20 cellular contexts compared by ENCODE assay signal in the genomic region with DNA sequence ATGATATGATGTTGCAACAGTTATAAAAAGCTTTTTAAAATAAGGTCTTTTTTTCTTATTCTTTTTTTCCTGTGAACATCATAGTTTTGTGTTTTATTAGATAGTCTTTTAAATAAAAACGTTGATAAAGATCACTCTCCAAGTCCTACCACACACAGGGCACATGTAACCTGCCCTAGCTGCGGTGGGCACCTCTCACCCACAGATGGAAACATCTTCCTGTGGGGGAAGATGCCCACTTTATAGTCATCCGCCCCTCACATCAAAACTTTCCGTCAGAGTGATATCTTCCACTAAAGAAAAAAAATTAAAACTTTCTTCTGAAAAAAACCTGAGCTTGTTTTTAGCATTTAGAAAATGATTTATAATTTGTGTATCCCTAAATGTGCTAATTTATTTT. TPM values are rescaled to one million over a fixed set of nuclear protein-coding genes. Genes with fewer than 3 reads are reported as not detected.
DNase-seq lines count a peak whose midpoint lies in the region; ATAC-seq and TF ChIP-seq lines count a peak whose summit lies in the region.
"Had no signal": no experiment of that assay in that cellular context is flagged by ENCODE, and none has a peak within 500 bp of the region (broad histone marks: within the 10 kb centered on the region; RNA-seq: fewer than 3 reads in every experiment).

No MANE protein-coding gene starts in this region.

- H3K4me1 Mint-ChIP-seq in CD4-positive, CD25-positive, alpha-beta regulatory T cell, result peaks cover 15 to 50% (median 29%) of the 10 kb centered on the region in 4 donors

- H3K36me3 ChIP-seq in CD4-positive, CD25-positive, alpha-beta regulatory T cell (ENCODE audit: control insufficient read depth, insufficient read depth, low read length), result no peaks in the 10 kb centered on the region
- H3K36me3 ChIP-seq in Peyer's patch, result no peaks in the 10 kb centered on the region
- H3K36me3 ChIP-seq: brain microvascular endothelial cell, HAP-1, thoracic aorta had no signal

- H3K36me3 Mint-ChIP-seq in CD4-positive, CD25-positive, alpha-beta regulatory T cell, result no peaks in the 10 kb centered on the region

- peak in 1 of 3 donors; percentile 27 for DNase-seq in CD4-positive, CD25-positive, alpha-beta regulatory T cell
- DNase-seq in activated CD4-positive, alpha-beta T cell treated with anti-CD3 and anti-CD28 coated beads, Interleukin-2, amount 50 U/mL, for 1 hour, result peak; percentile 15
- DNase-seq in activated gamma-delta T cell treated with anti-CD3 and anti-CD28 coated beads, Interleukin-2, amount 50 U/mL, for 16 hours (ENCODE audit: low read depth), result peak; percentile 37
- peak; percentile 47 for DNase-seq in stimulated activated CD8-positive, alpha-beta memory T cell treated with anti-CD3 and anti-CD28 coated beads, Interleukin-12 subunit alpha, Interleukin-12 subunit beta, amount 100 ng/mL, for 1 hour (ENCODE audit: low read depth)
- DNase-seq in GF-D8 (lab: John Stamatoyannopoulos, UW) (no peak), Peyer's patch (no peak), NCI-H510A treated with DMSO at 0.1 percent for 48 hours (lab: John Stamatoyannopoulos, UW) (no peak)
- DNase-seq: AML-193, brain microvascular endothelial cell, DMS 273 treated with DMSO at 0.1 percent for 48 hours, mesendoderm, NCI-H187, NCI-H526, OCI-M1, retina had no signal

- peak overlapping the region; percentile 3 for H3K27ac ChIP-seq in CD4-positive, CD25-positive, alpha-beta regulatory T cell (ENCODE audit: insufficient read depth, low read length, poor library complexity, severe bottlenecking)
- H3K27ac ChIP-seq in Peyer's patch, result no peak overlapping the region
- H3K27ac ChIP-seq: brain microvascular endothelial cell, thoracic aorta had no signal

- no peak for ATAC-seq in CD4-positive, CD25-positive, alpha-beta regulatory T cell (ENCODE audit: low read depth in 2 of 2)
- ATAC-seq in GM19023 (IDR thresholded peaks at IDR 0.05; ENCODE audit: unreplicated experiment), result no peak

- no peaks in the 10 kb centered on the region for H3K9me3 ChIP-seq in CD4-positive, CD25-positive, alpha-beta regulatory T cell (ENCODE audit: control insufficient read depth in 2 of 2, low read length in 2 of 2)
- H3K9me3 ChIP-seq in Peyer's patch, result no peaks in the 10 kb centered on the region
- H3K9me3 ChIP-seq: HAP-1, thoracic aorta had no signal

- peaks cover 9% of the 10 kb centered on the region for H3K4me1 ChIP-seq in CD4-positive, CD25-positive, alpha-beta regulatory T cell (ENCODE audit: control insufficient read depth, insufficient read depth, low read length, poor library complexity, severe bottlenecking)
- H3K4me1 ChIP-seq in Peyer's patch, result no peaks in the 10 kb centered on the region
- H3K4me1 ChIP-seq: HAP-1 had no signal

- H3K27ac Mint-ChIP-seq in CD4-positive, CD25-positive, alpha-beta regulatory T cell, result peak overlapping the region in 1 of 3 donors; percentile 83

- no peak overlapping the region for H3K4me3 ChIP-seq in CD4-positive, CD25-positive, alpha-beta regulatory T cell (ENCODE audit: low read depth, low read length)
- H3K4me3 ChIP-seq in Peyer's patch, result no peak overlapping the region
- H3K4me3 ChIP-seq: HAP-1, thoracic aorta had no signal

- no peak for TF ChIP-seq CTCF in Peyer's patch (IDR thresholded peaks at IDR 0.05)

- peak overlapping the region in 2 of 4 donors; percentile 46 to 74 for H3K4me3 Mint-ChIP-seq in CD4-positive, CD25-positive, alpha-beta regulatory T cell

- no peaks in the 10 kb centered on the region for H3K27me3 Mint-ChIP-seq in CD4-positive, CD25-positive, alpha-beta regulatory T cell

- no peak for TF ChIP-seq POLR2A in Peyer's patch (IDR thresholded peaks at IDR 0.05)

- H3K9me3 Mint-ChIP-seq in CD4-positive, CD25-positive, alpha-beta regulatory T cell, result no peaks in the 10 kb centered on the region

- H3K27me3 ChIP-seq in CD4-positive, CD25-positive, alpha-beta regulatory T cell (ENCODE audit: control insufficient read depth, insufficient read depth, low read length), result no peaks in the 10 kb centered on the region
- H3K27me3 ChIP-seq in Peyer's patch, result no peaks in the 10 kb centered on the region
- H3K27me3 ChIP-seq: brain microvascular endothelial cell had no signal

RNA-seq across cellular contexts. Expression of gene TNFRSF9, which starts 24.8 kb away (rescaled TPM):
- 30.9 TPM for total RNA-seq in CD4-positive, CD25-positive, alpha-beta regulatory T cell
- 10 to 100 TPM; 10.3 to 35.6 (median 23.0) TPM for polyA plus RNA-seq in CD4-positive, CD25-positive, alpha-beta regulatory T cell
- 1 to 10 TPM in 1 of 4 donors, under 1 TPM in 1, not detected in 2; 0.66 to 1.7 TPM for total RNA-seq in Peyer's patch
- total RNA-seq: SK-MEL-5, thoracic aorta had no signal
- polyA plus RNA-seq: keratinocyte had no signal

RNA-seq across cellular contexts. Expression of gene PARK7, which starts 45.7 kb away (rescaled TPM):
- 150 TPM for total RNA-seq in CD4-positive, CD25-positive, alpha-beta regulatory T cell
- 100 to 1,000 TPM; 453 to 527 (median 478) TPM for polyA plus RNA-seq in CD4-positive, CD25-positive, alpha-beta regulatory T cell
- 10 to 100 TPM; 48.2 to 85.8 (median 73.5) TPM for total RNA-seq in Peyer's patch

Comparison
In these comparisons a context has a peak if more than half of its experiments do, and no peak if none do; other contexts are left out.
1. DNase-seq: peak in activated CD4-positive, alpha-beta T cell treated with anti-CD3 and anti-CD28 coated beads, Interleukin-2, amount 50 U/mL, for 1 hour (single experiment), activated gamma-delta T cell treated with anti-CD3 and anti-CD28 coated beads, Interleukin-2, amount 50 U/mL, for 16 hours (single experiment) and stimulated activated CD8-positive, alpha-beta memory T cell treated with anti-CD3 and anti-CD28 coated beads, Interleukin-12 subunit alpha, Interleukin-12 subunit beta, amount 100 ng/mL, for 1 hour (single experiment); none in GF-D8 (single experiment), Peyer's patch (0 of 3) and NCI-H510A treated with DMSO at 0.1 percent for 48 hours (single experiment).
2. RNA of gene TNFRSF9, which starts 24.8 kb away (total RNA-seq): 30.9 TPM in CD4-positive, CD25-positive, alpha-beta regulatory T cell (single experiment); 0.66 to 1.7 TPM in Peyer's patch; every median in the first group is over 10 times any median in the second.